Comparison of ENCODE assay signal across 10 cellular contexts in the genomic region with DNA sequence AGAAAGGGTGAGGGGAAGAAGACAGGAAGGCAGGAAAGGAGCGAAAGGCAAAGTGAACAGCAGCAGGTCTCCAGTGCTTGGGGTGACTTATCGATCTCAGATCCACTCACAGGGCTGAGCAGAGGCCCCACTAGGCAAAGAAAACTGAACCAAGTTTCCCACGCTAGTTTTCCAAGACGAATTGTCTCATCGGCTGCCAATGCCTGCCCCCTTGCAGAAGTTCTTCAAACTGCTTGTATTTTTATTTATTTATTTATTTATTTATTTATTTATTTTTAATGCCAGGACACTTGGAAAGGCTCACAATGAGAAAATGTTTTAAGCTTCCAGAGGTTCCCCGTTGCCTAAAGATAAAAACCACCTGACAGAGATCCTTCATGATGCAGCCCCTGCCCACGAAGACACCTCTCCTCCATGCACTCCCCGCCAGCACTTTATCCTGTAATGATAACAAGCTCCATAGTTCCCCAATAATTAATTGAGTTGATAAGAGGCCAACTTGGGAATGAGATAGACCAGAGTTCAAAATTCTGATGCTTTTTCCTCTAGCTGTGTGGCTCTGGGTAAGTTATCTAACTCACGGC. TPM values are rescaled to one million over a fixed set of nuclear protein-coding genes. Genes with fewer than 3 reads are reported as not detected.
DNase-seq lines count a peak whose midpoint lies in the region; ATAC-seq and TF ChIP-seq lines count a peak whose summit lies in the region.
"Had no signal": no experiment of that assay in that cellular context is flagged by ENCODE, and none has a peak within 500 bp of the region (broad histone marks: within the 10 kb centered on the region; RNA-seq: fewer than 3 reads in every experiment).

No MANE protein-coding gene starts in this region.

- no peaks in the 10 kb centered on the region for H3K27me3 ChIP-seq in WERI-Rb-1 (ENCODE audit: insufficient read depth, low read depth, severe bottlenecking)
- H3K27me3 ChIP-seq: Peyer's patch had no signal

- H3K9me3 Mint-ChIP-seq in stimulated activated naive CD8-positive, alpha-beta T cell treated with anti-CD3 and anti-CD28 coated beads, Interleukin-15, amount 100 ng/mL, for 72 hours, result peaks cover 0 to 4% of the 10 kb centered on the region in 2 donors

- H3K36me3 ChIP-seq in WERI-Rb-1, result no peaks in the 10 kb centered on the region
- H3K36me3 ChIP-seq: Peyer's patch had no signal

- DNase-seq in A172 (ENCODE audit: low spot score), result peak; percentile 23
- peak; percentile 38 for DNase-seq in WERI-Rb-1
- peak; percentile 40 for DNase-seq in iris pigment epithelial cell (ENCODE audit: low read depth)
- no peak for DNase-seq in NCI-H2227 (lab: John Stamatoyannopoulos, UW; ENCODE audit: unreplicated experiment)
- no peak for DNase-seq in MV-4-11 (lab: John Stamatoyannopoulos, UW)
- DNase-seq in stimulated activated naive CD8-positive, alpha-beta T cell treated with anti-CD3 and anti-CD28 coated beads, Interleukin-15, amount 100 ng/mL, for 72 hours, result no peak
- DNase-seq in NCI-H187 (lab: John Stamatoyannopoulos, UW), result no peak
- DNase-seq: Peyer's patch had no signal

- no peaks in the 10 kb centered on the region for H3K27me3 Mint-ChIP-seq in stimulated activated naive CD8-positive, alpha-beta T cell treated with anti-CD3 and anti-CD28 coated beads, Interleukin-15, amount 100 ng/mL, for 72 hours

- H3K27ac Mint-ChIP-seq in stimulated activated naive CD8-positive, alpha-beta T cell treated with anti-CD3 and anti-CD28 coated beads, Interleukin-15, amount 100 ng/mL, for 72 hours, result no peak overlapping the region

- H3K27ac ChIP-seq in WERI-Rb-1, result no peak overlapping the region
- H3K27ac ChIP-seq: Peyer's patch had no signal

- H3K9me3 ChIP-seq in WERI-Rb-1 (ENCODE audit: severe bottlenecking), result no peaks in the 10 kb centered on the region
- H3K9me3 ChIP-seq: Peyer's patch had no signal

- no peak overlapping the region for H3K4me3 ChIP-seq in WERI-Rb-1 (ENCODE audit: low read depth, low read length)
- H3K4me3 ChIP-seq: Peyer's patch had no signal

- H3K4me3 Mint-ChIP-seq in stimulated activated naive CD8-positive, alpha-beta T cell treated with anti-CD3 and anti-CD28 coated beads, Interleukin-15, amount 100 ng/mL, for 72 hours, result no peak overlapping the region

- TF ChIP-seq CTCF in GM12872 (IDR thresholded peaks at IDR 0.05; ENCODE audit: insufficient read depth, low read depth, low read length) (peak; percentile 50; the same call in 2 of the 3 replicates), WERI-Rb-1 (IDR thresholded peaks at IDR 0.05; ENCODE audit: low read depth, low read length) (peak; percentile 48)

- no peak for ATAC-seq in stimulated activated naive CD8-positive, alpha-beta T cell treated with anti-CD3 and anti-CD28 coated beads, Interleukin-15, amount 100 ng/mL, for 72 hours

- H3K4me1 Mint-ChIP-seq in stimulated activated naive CD8-positive, alpha-beta T cell treated with anti-CD3 and anti-CD28 coated beads, Interleukin-15, amount 100 ng/mL, for 72 hours, result peaks cover 5% of the 10 kb centered on the region

RNA-seq across cellular contexts. Expression of a gene that starts 43.2 kb away (rescaled TPM):
- total RNA-seq in A172 (2014; rRNA removed; shearing (Covaris generic)), result 9.9 and 23.4 TPM in 2 replicates

RNA-seq across cellular contexts. Expression of a gene that starts 46.2 kb away (rescaled TPM):
- total RNA-seq in A172 (2014; rRNA removed; shearing (Covaris generic)), result not detected in 2 replicates
- total RNA-seq: frontal cortex, Peyer's patch had no signal

Comparison
In these comparisons a context has a peak if more than half of its experiments do, and no peak if none do; other contexts are left out.
1. DNase-seq: peak in A172 (single experiment), WERI-Rb-1 (single experiment) and iris pigment epithelial cell (single experiment); none in NCI-H2227 (single experiment), MV-4-11 (single experiment), stimulated activated naive CD8-positive, alpha-beta T cell treated with anti-CD3 and anti-CD28 coated beads, Interleukin-15, amount 100 ng/mL, for 72 hours (0 of 2) and NCI-H187 (0 of 2).